In the genomic region with DNA sequence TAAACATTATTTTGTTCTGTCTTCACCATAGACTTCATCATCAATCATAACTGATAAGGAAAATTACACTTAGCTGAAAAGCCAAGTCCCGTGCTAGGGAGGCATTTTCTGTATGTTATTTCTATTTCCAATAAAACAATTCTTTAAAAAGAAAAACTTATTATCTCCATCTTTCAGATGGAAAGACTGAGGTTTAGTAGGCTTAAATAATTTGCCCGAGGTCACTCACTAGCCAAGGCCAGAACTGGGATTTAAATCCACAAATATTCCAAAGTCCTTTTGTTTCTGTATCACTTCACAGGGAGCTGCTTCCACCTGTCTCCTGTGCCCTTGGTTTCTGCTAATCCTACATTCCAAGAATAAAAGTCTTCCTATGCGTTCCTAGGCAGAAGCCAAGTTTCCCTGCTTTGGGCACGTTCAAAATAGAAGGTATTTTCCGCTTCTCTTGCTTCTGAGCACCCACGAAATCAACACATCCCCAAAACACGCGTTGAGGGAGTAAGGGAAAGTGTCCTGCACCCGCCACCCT, we compare ENCODE assay signal across 1 cellular context.
TF ChIP-seq lines count a peak whose summit lies in the region.

No MANE protein-coding gene starts in this region.

TF ChIP-seq in HCT116, 20 proteins besides CTCF, POLR2A, EP300 and RAD21 (continued from another document):
- TF ChIP-seq, protein P1, sequence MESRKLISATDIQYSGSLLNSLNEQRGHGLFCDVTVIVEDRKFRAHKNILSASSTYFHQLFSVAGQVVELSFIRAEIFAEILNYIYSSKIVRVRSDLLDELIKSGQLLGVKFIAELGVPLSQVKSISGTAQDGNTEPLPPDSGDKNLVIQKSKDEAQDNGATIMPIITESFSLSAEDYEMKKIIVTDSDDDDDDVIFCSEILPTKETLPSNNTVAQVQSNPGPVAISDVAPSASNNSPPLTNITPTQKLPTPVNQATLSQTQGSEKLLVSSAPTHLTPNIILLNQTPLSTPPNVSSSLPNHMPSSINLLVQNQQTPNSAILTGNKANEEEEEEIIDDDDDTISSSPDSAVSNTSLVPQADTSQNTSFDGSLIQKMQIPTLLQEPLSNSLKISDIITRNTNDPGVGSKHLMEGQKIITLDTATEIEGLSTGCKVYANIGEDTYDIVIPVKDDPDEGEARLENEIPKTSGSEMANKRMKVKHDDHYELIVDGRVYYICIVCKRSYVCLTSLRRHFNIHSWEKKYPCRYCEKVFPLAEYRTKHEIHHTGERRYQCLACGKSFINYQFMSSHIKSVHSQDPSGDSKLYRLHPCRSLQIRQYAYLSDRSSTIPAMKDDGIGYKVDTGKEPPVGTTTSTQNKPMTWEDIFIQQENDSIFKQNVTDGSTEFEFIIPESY (IDR thresholded peaks at IDR 0.05; ENCODE audit: extremely low read depth, insufficient replicate concordance, low read length), result no peak
- TF ChIP-seq JUND (IDR thresholded peaks at IDR 0.05) (no peak), SIN3A (IDR thresholded peaks at IDR 0.05; ENCODE audit: low read depth) (no peak), ELF1 (IDR thresholded peaks at IDR 0.05; ENCODE audit: borderline replicate concordance, low read depth) (no peak), YY1 (IDR thresholded peaks at IDR 0.05; ENCODE audit: extremely low read depth, insufficient replicate concordance, low read depth, low read length) (no peak), ZNF274 (IDR thresholded peaks at IDR 0.05; ENCODE audit: low read depth, low read length) (no peak), EGR1 (IDR thresholded peaks at IDR 0.05; ENCODE audit: low read depth) (no peak), EZH2 (IDR thresholded peaks at IDR 0.05) (no peak), ZFX (IDR thresholded peaks at IDR 0.05) (no peak), CBX3 (IDR thresholded peaks at IDR 0.05; ENCODE audit: low read depth) (no peak), SP1 (IDR thresholded peaks at IDR 0.05; ENCODE audit: low read depth) (no peak), FOSL1 (IDR thresholded peaks at IDR 0.05; ENCODE audit: low read depth) (no peak), EZH2phosphoT487 (IDR thresholded peaks at IDR 0.05; ENCODE audit: borderline replicate concordance) (no peak)
- TF ChIP-seq, protein P2, sequence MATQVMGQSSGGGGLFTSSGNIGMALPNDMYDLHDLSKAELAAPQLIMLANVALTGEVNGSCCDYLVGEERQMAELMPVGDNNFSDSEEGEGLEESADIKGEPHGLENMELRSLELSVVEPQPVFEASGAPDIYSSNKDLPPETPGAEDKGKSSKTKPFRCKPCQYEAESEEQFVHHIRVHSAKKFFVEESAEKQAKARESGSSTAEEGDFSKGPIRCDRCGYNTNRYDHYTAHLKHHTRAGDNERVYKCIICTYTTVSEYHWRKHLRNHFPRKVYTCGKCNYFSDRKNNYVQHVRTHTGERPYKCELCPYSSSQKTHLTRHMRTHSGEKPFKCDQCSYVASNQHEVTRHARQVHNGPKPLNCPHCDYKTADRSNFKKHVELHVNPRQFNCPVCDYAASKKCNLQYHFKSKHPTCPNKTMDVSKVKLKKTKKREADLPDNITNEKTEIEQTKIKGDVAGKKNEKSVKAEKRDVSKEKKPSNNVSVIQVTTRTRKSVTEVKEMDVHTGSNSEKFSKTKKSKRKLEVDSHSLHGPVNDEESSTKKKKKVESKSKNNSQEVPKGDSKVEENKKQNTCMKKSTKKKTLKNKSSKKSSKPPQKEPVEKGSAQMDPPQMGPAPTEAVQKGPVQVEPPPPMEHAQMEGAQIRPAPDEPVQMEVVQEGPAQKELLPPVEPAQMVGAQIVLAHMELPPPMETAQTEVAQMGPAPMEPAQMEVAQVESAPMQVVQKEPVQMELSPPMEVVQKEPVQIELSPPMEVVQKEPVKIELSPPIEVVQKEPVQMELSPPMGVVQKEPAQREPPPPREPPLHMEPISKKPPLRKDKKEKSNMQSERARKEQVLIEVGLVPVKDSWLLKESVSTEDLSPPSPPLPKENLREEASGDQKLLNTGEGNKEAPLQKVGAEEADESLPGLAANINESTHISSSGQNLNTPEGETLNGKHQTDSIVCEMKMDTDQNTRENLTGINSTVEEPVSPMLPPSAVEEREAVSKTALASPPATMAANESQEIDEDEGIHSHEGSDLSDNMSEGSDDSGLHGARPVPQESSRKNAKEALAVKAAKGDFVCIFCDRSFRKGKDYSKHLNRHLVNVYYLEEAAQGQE (IDR thresholded peaks at IDR 0.05; ENCODE audit: low read depth), result no peak
- TF ChIP-seq, protein P3, sequence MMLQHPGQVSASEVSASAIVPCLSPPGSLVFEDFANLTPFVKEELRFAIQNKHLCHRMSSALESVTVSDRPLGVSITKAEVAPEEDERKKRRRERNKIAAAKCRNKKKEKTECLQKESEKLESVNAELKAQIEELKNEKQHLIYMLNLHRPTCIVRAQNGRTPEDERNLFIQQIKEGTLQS (IDR thresholded peaks at IDR 0.05), result no peak
